In genomic region chr11:18769802-18770456, GRCh38 we compare ENCODE assay signal across 12 cellular contexts.
DNase-seq lines count a peak whose midpoint lies in the region; ATAC-seq and TF ChIP-seq lines count a peak whose summit lies in the region.
"Had no signal": no experiment of that assay in that cellular context is flagged by ENCODE, and none has a peak within 500 bp of the region (broad histone marks: within the 10 kb centered on the region; RNA-seq: fewer than 3 reads in every experiment).

No MANE protein-coding gene starts in this region.

- H3K36me3 ChIP-seq in DND-41 (ENCODE audit: insufficient read depth, low read length), result no peaks in the 10 kb centered on the region

- H3K9ac ChIP-seq in DND-41 (ENCODE audit: low read depth, low read length), result no peak overlapping the region

- H3K27me3 ChIP-seq in DND-41 (ENCODE audit: insufficient read depth, low read length, poor library complexity), result no peaks in the 10 kb centered on the region

- no peak overlapping the region for H2AFZ ChIP-seq in DND-41 (ENCODE audit: low read depth, low read length)

- no peak for TF ChIP-seq CTCF in DND-41 (IDR thresholded peaks at IDR 0.05; ENCODE audit: borderline replicate concordance, extremely low read depth, low read length, poor library complexity, severe bottlenecking)

- no peaks in the 10 kb centered on the region for H3K4me1 ChIP-seq in DND-41 (ENCODE audit: insufficient read depth, low read length)

- no peaks in the 10 kb centered on the region for H3K9me3 ChIP-seq in DND-41 (ENCODE audit: insufficient read depth, low read length, severe bottlenecking)

- H3K4me3 ChIP-seq in DND-41 (ENCODE audit: low read depth in 1 of 2, low read length in 2 of 2), result no peak overlapping the region
- H3K4me3 ChIP-seq: lung had no signal

- H3K4me2 ChIP-seq in DND-41 (ENCODE audit: insufficient read depth, low read length), result no peak overlapping the region

- ATAC-seq in DND-41 (ENCODE audit: insufficient read depth, low read depth), result 0 out of 3 replicates have a peak, but pooled peaks have one; percentile 19
- ATAC-seq in GM19372 (IDR thresholded peaks at IDR 0.05; ENCODE audit: low read depth, unreplicated experiment), result peak; percentile 62
- ATAC-seq in HG02981 (IDR thresholded peaks at IDR 0.05; ENCODE audit: unreplicated experiment), result peak; percentile 52
- no peak for ATAC-seq in HG02623 (IDR thresholded peaks at IDR 0.05; ENCODE audit: unreplicated experiment)
- ATAC-seq: stimulated activated effector memory CD8-positive, alpha-beta T cell treated with anti-CD3 and anti-CD28 coated beads, Interleukin-12 subunit alpha, Interleukin-12 subunit beta, amount 100 ng/mL, for 72 hours had no signal

- peaks cover 5% of the 10 kb centered on the region; the same call in 1 of the 2 replicates for H4K20me1 ChIP-seq in DND-41 (ENCODE audit: insufficient read depth, low read length)

- DNase-seq in DND-41 (no peak), NCI-H2196 (lab: John Stamatoyannopoulos, UW; ENCODE audit: unreplicated experiment) (no peak), NCI-H82 (lab: John Stamatoyannopoulos, UW) (no peak)
- no peak for DNase-seq in stimulated activated naive CD4-positive, alpha-beta T cell treated with Interleukin-2 at 50 U/mL for 16 hours (lab: John Stamatoyannopoulos, UW)
- DNase-seq: AML-193, aorta had no signal

- no peak overlapping the region for H3K27ac ChIP-seq in DND-41 (ENCODE audit: low read length)
- peak overlapping the region; percentile 10 for H3K27ac ChIP-seq in angular gyrus (ENCODE audit: low read depth, low read length)

- no peaks in the 10 kb centered on the region for H3K79me2 ChIP-seq in DND-41 (ENCODE audit: insufficient read depth, low read length)
